Comparison of ENCODE assay signal across 8 cellular contexts in genomic region chr18:62506495-62507143, GRCh38. TPM values are rescaled to one million over a fixed set of nuclear protein-coding genes. Genes with fewer than 3 reads are reported as not detected.
DNase-seq lines count a peak whose midpoint lies in the region; ATAC-seq and TF ChIP-seq lines count a peak whose summit lies in the region.

No MANE protein-coding gene starts in this region.

- H3K9me3 Mint-ChIP-seq in mesothelial cell of epicardium = peaks cover 8% of the 10 kb centered on the region

- H3K4me1 Mint-ChIP-seq in mesothelial cell of epicardium = peaks cover 7% of the 10 kb centered on the region

- H3K36me3 Mint-ChIP-seq in mesothelial cell of epicardium = peaks cover 10% of the 10 kb centered on the region

- H3K27ac Mint-ChIP-seq in mesothelial cell of epicardium = peak overlapping the region; percentile 91

- ATAC-seq in GM18858 (IDR thresholded peaks at IDR 0.05; ENCODE audit: unreplicated experiment) (peak; percentile 1), HG02610 (IDR thresholded peaks at IDR 0.05; ENCODE audit: unreplicated experiment) (peak; percentile 21)

- H3K27me3 Mint-ChIP-seq in mesothelial cell of epicardium (ENCODE audit: low read depth) = no peaks in the 10 kb centered on the region

- TF ChIP-seq CTCF in WI38 (IDR thresholded peaks at IDR 0.05; ENCODE audit: low read depth, low read length) (no peak), mesothelial cell of epicardium (IDR thresholded peaks at IDR 0.05; ENCODE audit: unreplicated experiment) (no peak)

- H3K4me3 ChIP-seq in WI38 (ENCODE audit: low read depth, low read length) = peak overlapping the region; percentile 46

- no peak for DNase-seq in mesothelial cell of epicardium (ENCODE audit: low spot score in 2 of 2, unreplicated experiment in 2 of 2)
- DNase-seq in NOMO-1 treated with dmso at 0.1 percent for 144 hours (lab: John Stamatoyannopoulos, UW; ENCODE audit: unreplicated experiment) = no peak
- DNase-seq in activated CD8-positive, alpha-beta memory T cell treated with anti-CD3 and anti-CD28 coated beads, Interleukin-2, amount 50 U/mL, for 4 hours = no peak
- no peak for DNase-seq in SK-N-DZ (ENCODE audit: low spot score)
- DNase-seq in stimulated activated CD4-positive, alpha-beta T cell treated with anti-CD3 and anti-CD28 coated beads, Interleukin-4, amount 100 ng/mL, for 4 hours = no peak

- no peak overlapping the region for H3K4me3 Mint-ChIP-seq in mesothelial cell of epicardium

RNA-seq across cellular contexts. Expression of gene ZCCHC2, which starts 16.2 kb away (rescaled TPM):
- total RNA-seq in mesothelial cell of epicardium = 16.7 to 18.3 TPM (median 17.5 TPM) in 3 replicates
- 3.6 and 4.9 TPM in 2 replicates for polyA plus RNA-seq in SK-N-DZ (2014; cell fraction: cytosol; rRNA removed)
- polyA plus RNA-seq in SK-N-DZ (2014; cell fraction: nucleus; rRNA removed) = 3.8 and 4.6 TPM in 2 replicates
